ENCODE assay signal across 15 cellular contexts in the genomic region with DNA sequence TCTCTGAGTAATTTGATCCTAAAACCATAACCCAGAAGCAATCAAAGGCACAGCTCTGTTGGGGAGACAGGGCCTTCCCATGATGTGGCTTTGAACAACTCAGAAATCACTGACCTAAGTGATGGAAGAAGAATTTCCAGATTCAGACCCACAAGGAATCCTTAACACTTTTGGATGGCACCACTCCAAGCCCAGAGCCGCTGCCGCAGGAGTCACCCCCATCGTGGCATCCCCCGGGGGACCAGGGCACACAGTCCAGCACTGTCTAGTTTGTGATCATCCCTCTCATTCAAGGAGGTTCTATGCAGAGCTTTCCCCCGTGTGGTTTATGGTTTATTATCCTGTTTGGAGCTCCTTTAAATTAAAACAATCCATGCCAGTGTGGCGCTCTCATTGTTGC. TPM values are rescaled to one million over a fixed set of nuclear protein-coding genes. Genes with fewer than 3 reads are reported as not detected.
DNase-seq lines count a peak whose midpoint lies in the region; ATAC-seq and TF ChIP-seq lines count a peak whose summit lies in the region.
"Had no signal": no experiment of that assay in that cellular context is flagged by ENCODE, and none has a peak within 500 bp of the region (broad histone marks: within the 10 kb centered on the region; RNA-seq: fewer than 3 reads in every experiment).

No MANE protein-coding gene starts in this region.

- no peak overlapping the region for H3K27ac Mint-ChIP-seq in GM23338
- H3K27ac Mint-ChIP-seq: B cell; CD4-positive, alpha-beta memory T cell had no signal

- no peaks in the 10 kb centered on the region for H3K9me3 ChIP-seq in Karpas-422 (ENCODE audit: low read length)

- H3K9ac ChIP-seq in Karpas-422 (ENCODE audit: low read length) = no peak overlapping the region

- no peak for ATAC-seq in GM23338
- ATAC-seq: HCT116 had no signal

- no peaks in the 10 kb centered on the region for H3F3A ChIP-seq in GM23338 (replicated peaks; ENCODE audit: low read depth)

- H3K79me2 ChIP-seq in GM23338 (replicated peaks; ENCODE audit: insufficient read depth) = no peaks in the 10 kb centered on the region
- H3K79me2 ChIP-seq in Karpas-422 (ENCODE audit: low read length) = no peaks in the 10 kb centered on the region

- H3K4me1 ChIP-seq in GM23338 (ENCODE audit: insufficient read depth) = no peaks in the 10 kb centered on the region
- H3K4me1 ChIP-seq in Karpas-422 (ENCODE audit: low read length) = no peaks in the 10 kb centered on the region

- H3K36me3 ChIP-seq in GM23338 (ENCODE audit: insufficient read depth) (no peaks in the 10 kb centered on the region), Karpas-422 (ENCODE audit: insufficient read depth, low read length) (no peaks in the 10 kb centered on the region)

- H3K4me3 ChIP-seq in GM23338 (no peak overlapping the region), Karpas-422 (ENCODE audit: low read length) (no peak overlapping the region)

- no peaks in the 10 kb centered on the region for H3K36me3 Mint-ChIP-seq in GM23338 (ENCODE audit: low read depth)
- H3K36me3 Mint-ChIP-seq: CD4-positive, alpha-beta memory T cell had no signal

- no peak overlapping the region for H3K27ac ChIP-seq in GM23338 (ENCODE audit: low read depth)
- H3K27ac ChIP-seq in Karpas-422 (ENCODE audit: low read length) = no peak overlapping the region
- H3K27ac ChIP-seq: C4-2B, HL-60 had no signal

- H3K4me3 Mint-ChIP-seq in GM23338 = no peak overlapping the region
- H3K4me3 Mint-ChIP-seq: B cell; CD4-positive, alpha-beta memory T cell had no signal

- TF ChIP-seq CTCF in GM23338 (conservative IDR thresholded peaks at IDR 0.05; ENCODE audit: low read depth in 2 of 2) = no peak

- DNase-seq in NCI-H2107 treated with DMSO at 0.1 percent for 48 hours (lab: John Stamatoyannopoulos, UW; ENCODE audit: unreplicated experiment) (peak; percentile 50), NCI-H2107 (lab: John Stamatoyannopoulos, UW) (no peak), GM23338 (ENCODE audit: low spot score) (no peak), NCI-H69 (lab: John Stamatoyannopoulos, UW) (peak; percentile 42), mesenteric fat pad (ENCODE audit: low spot score) (peak; percentile 65), AG20443 (ENCODE audit: low spot score) (no peak), NCI-H1930 (lab: John Stamatoyannopoulos, UW) (no peak), Karpas-422 (no peak)
- DNase-seq: ACHN; CD4-positive, alpha-beta memory T cell; GF-D8 had no signal

- H3K27me3 Mint-ChIP-seq in GM23338 (ENCODE audit: insufficient read depth, low read depth, poor library complexity) = peaks cover 6% of the 10 kb centered on the region

- H4K20me1 ChIP-seq in GM23338 (replicated peaks; ENCODE audit: insufficient read depth) = no peaks in the 10 kb centered on the region
- no peaks in the 10 kb centered on the region for H4K20me1 ChIP-seq in Karpas-422 (ENCODE audit: insufficient read depth, low read depth, low read length)

- peak overlapping the region; percentile 65; the same call in 1 of the 2 replicates for H2AFZ ChIP-seq in GM23338
- no peak overlapping the region for H2AFZ ChIP-seq in Karpas-422 (ENCODE audit: low read length)

- no peaks in the 10 kb centered on the region for H3K27me3 ChIP-seq in GM23338 (ENCODE audit: insufficient read depth)
- H3K27me3 ChIP-seq in Karpas-422 (ENCODE audit: low read length) = no peaks in the 10 kb centered on the region

- no peaks in the 10 kb centered on the region for H3K9me3 Mint-ChIP-seq in GM23338
- H3K9me3 Mint-ChIP-seq: CD4-positive, alpha-beta memory T cell had no signal

- H3K4me1 Mint-ChIP-seq in GM23338 = peaks cover 13% of the 10 kb centered on the region; the same call in 2 of the 3 replicates

- no peaks in the 10 kb centered on the region for H3K9me2 ChIP-seq in GM23338 (ENCODE audit: insufficient read depth)
- H3K9me2 ChIP-seq in Karpas-422 (replicated peaks; ENCODE audit: insufficient read depth, low read length) = no peaks in the 10 kb centered on the region

- H3K4me2 ChIP-seq in GM23338 (no peak overlapping the region), Karpas-422 (ENCODE audit: low read depth, low read length, poor library complexity, severe bottlenecking) (no peak overlapping the region)

TF ChIP-seq in GM23338, 12 proteins besides CTCF, POLR2A, EP300 and RAD21 (continues in another document):
- TF ChIP-seq, protein P1, sequence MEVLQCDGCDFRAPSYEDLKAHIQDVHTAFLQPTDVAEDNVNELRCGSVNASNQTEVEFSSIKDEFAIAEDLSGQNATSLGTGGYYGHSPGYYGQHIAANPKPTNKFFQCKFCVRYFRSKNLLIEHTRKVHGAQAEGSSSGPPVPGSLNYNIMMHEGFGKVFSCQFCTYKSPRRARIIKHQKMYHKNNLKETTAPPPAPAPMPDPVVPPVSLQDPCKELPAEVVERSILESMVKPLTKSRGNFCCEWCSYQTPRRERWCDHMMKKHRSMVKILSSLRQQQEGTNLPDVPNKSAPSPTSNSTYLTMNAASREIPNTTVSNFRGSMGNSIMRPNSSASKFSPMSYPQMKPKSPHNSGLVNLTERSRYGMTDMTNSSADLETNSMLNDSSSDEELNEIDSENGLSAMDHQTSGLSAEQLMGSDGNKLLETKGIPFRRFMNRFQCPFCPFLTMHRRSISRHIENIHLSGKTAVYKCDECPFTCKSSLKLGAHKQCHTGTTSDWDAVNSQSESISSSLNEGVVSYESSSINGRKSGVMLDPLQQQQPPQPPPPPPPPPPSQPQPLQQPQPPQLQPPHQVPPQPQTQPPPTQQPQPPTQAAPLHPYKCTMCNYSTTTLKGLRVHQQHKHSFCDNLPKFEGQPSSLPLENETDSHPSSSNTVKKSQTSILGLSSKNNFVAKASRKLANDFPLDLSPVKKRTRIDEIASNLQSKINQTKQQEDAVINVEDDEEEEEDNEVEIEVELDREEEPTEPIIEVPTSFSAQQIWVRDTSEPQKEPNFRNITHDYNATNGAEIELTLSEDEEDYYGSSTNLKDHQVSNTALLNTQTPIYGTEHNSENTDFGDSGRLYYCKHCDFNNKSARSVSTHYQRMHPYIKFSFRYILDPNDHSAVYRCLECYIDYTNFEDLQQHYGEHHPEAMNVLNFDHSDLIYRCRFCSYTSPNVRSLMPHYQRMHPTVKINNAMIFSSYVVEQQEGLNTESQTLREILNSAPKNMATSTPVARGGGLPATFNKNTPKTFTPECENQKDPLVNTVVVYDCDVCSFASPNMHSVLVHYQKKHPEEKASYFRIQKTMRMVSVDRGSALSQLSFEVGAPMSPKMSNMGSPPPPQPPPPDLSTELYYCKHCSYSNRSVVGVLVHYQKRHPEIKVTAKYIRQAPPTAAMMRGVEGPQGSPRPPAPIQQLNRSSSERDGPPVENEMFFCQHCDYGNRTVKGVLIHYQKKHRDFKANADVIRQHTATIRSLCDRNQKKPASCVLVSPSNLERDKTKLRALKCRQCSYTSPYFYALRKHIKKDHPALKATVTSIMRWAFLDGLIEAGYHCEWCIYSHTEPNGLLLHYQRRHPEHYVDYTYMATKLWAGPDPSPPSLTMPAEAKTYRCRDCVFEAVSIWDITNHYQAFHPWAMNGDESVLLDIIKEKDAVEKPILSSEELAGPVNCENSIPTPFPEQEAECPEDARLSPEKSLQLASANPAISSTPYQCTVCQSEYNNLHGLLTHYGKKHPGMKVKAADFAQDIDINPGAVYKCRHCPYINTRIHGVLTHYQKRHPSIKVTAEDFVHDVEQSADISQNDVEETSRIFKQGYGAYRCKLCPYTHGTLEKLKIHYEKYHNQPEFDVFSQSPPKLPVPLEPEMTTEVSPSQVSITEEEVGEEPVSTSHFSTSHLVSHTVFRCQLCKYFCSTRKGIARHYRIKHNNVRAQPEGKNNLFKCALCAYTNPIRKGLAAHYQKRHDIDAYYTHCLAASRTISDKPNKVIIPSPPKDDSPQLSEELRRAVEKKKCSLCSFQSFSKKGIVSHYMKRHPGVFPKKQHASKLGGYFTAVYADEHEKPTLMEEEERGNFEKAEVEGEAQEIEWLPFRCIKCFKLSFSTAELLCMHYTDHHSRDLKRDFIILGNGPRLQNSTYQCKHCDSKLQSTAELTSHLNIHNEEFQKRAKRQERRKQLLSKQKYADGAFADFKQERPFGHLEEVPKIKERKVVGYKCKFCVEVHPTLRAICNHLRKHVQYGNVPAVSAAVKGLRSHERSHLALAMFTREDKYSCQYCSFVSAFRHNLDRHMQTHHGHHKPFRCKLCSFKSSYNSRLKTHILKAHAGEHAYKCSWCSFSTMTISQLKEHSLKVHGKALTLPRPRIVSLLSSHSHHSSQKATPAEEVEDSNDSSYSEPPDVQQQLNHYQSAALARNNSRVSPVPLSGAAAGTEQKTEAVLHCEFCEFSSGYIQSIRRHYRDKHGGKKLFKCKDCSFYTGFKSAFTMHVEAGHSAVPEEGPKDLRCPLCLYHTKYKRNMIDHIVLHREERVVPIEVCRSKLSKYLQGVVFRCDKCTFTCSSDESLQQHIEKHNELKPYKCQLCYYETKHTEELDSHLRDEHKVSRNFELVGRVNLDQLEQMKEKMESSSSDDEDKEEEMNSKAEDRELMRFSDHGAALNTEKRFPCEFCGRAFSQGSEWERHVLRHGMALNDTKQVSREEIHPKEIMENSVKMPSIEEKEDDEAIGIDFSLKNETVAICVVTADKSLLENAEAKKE (CRISPR knock-in tag; IDR thresholded peaks at IDR 0.05) = no peak
- no peak for TF ChIP-seq STAT1 (IDR thresholded peaks at IDR 0.05; ENCODE audit: unreplicated experiment)
- TF ChIP-seq CREB1 (CRISPR knock-in tag; IDR thresholded peaks at IDR 0.05; ENCODE audit: low read depth) = no peak
- no peak for TF ChIP-seq NANOG (IDR thresholded peaks at IDR 0.05; ENCODE audit: borderline replicate concordance)
- no peak for TF ChIP-seq JUNB (IDR thresholded peaks at IDR 0.05; ENCODE audit: unreplicated experiment)

RNA-seq across cellular contexts. Expression of a gene that starts 54.2 kb away (rescaled TPM):
- 33.0 and 47.2 TPM in 2 replicates for total RNA-seq in GM23338 (2014; rRNA removed; shearing (Covaris generic))
- 148 and 152 TPM in 2 replicates for polyA plus RNA-seq in GM23338 (2016; fragmentation: Nextera tagmentation; extraction: Ambion mirVana)
- total RNA-seq in mesenteric fat pad = 55.1 TPM
- 44.9 and 48.6 TPM in 2 replicates for total RNA-seq in Karpas-422 (2014; rRNA removed; shearing (Covaris generic); ENCODE audit: low replicate concordance)

Comparison
In these comparisons a context has a peak if more than half of its experiments do, and no peak if none do; other contexts are left out.
1. DNase-seq: peak in NCI-H2107 treated with DMSO at 0.1 percent for 48 hours (single experiment), NCI-H69 (single experiment) and mesenteric fat pad (single experiment); none in NCI-H2107 (single experiment), GM23338 (single experiment), AG20443 (single experiment), NCI-H1930 (0 of 2) and Karpas-422 (single experiment).